Comparison of ENCODE assay signal across 8 cellular contexts in the genomic region with DNA sequence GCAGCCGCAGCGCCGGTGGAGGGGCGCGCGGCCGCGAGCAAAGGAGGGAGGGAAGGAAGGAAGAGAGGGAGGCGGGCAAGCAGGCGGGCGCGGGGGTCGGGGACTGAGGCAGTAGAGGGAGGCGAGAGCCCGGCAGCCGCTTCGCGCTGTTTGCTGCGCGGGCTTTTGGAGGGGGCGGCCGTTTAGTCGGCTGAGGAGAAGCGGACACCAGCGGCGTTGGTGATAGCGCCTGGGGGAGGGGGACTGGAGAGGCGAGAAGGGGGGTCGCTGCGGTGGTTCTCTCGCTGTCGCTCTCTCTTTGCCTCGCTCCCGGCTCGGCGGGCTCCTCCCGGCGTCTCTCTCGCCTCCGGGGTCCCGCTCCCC. TPM values are rescaled to one million over a fixed set of nuclear protein-coding genes. Genes with fewer than 3 reads are reported as not detected.
DNase-seq lines count a peak whose midpoint lies in the region; ATAC-seq and TF ChIP-seq lines count a peak whose summit lies in the region.

HS2ST1 (plus strand) TSS at position 1 of the 363 bp plus-strand sequence.

- peaks cover 4% of the 10 kb centered on the region for H3K9me3 Mint-ChIP-seq in activated CD4-positive, alpha-beta T cell treated with anti-CD3 and anti-CD28 coated beads, Interleukin-2, amount 10 ng/mL, durations not matched to agents 24 days and 14 days

- no peak for TF ChIP-seq RAD21 in liver (IDR thresholded peaks at IDR 0.05)

- WGBS in liver = under 1% methylated on average over 41 of the region's 41 CpGs

- no peak for ATAC-seq in HG03457 (IDR thresholded peaks at IDR 0.05; ENCODE audit: unreplicated experiment)
- no peak for ATAC-seq in GM19324 (IDR thresholded peaks at IDR 0.05; ENCODE audit: low FRiP score, unreplicated experiment)

- peaks cover 20% of the 10 kb centered on the region for H3K36me3 Mint-ChIP-seq in activated CD4-positive, alpha-beta T cell treated with anti-CD3 and anti-CD28 coated beads, Interleukin-2, amount 10 ng/mL, durations not matched to agents 24 days and 14 days (ENCODE audit: low read depth)

- H3K27me3 ChIP-seq in liver (ENCODE audit: control insufficient read depth in 4 of 4, insufficient read depth in 4 of 4, low read length in 3 of 4) = no peaks in the 10 kb centered on the region
- no peaks in the 10 kb centered on the region for H3K27me3 ChIP-seq in tibial artery

- H3K27me3 Mint-ChIP-seq in activated CD4-positive, alpha-beta T cell treated with anti-CD3 and anti-CD28 coated beads, Interleukin-2, amount 10 ng/mL, durations not matched to agents 24 days and 14 days = no peaks in the 10 kb centered on the region

- no peak within 1 kb of the TSS for H3K4me3 Mint-ChIP-seq in activated CD4-positive, alpha-beta T cell treated with anti-CD3 and anti-CD28 coated beads, Interleukin-2, amount 10 ng/mL, durations not matched to agents 24 days and 14 days

- H3K9me3 ChIP-seq in liver (ENCODE audit: control insufficient read depth in 4 of 4, low read length in 3 of 4) (no peaks in the 10 kb centered on the region), tibial artery (no peaks in the 10 kb centered on the region)

- peaks cover 0 to 3% (median under 1%) of the 10 kb centered on the region in 4 donors for H3K36me3 ChIP-seq in liver (ENCODE audit: control insufficient read depth in 4 of 4, insufficient read depth in 3 of 4, low read depth in 1 of 4, low read length in 3 of 4)
- H3K36me3 ChIP-seq in tibial artery = no peaks in the 10 kb centered on the region

- in situ Hi-C loops in astrocyte of the spinal cord (cut with HindIII; ENCODE audit: low sequenced_read_pairs) = loop anchor here (10.0 kb wide), 1 partner anchor 50 kb away; no protein-coding TSS in a partner anchor

- H3K9ac ChIP-seq in liver (ENCODE audit: low read depth in 1 of 2, low read length in 2 of 2) = peak within 1 kb of the TSS; percentile 84 to 91

- H3K4me1 Mint-ChIP-seq in activated CD4-positive, alpha-beta T cell treated with anti-CD3 and anti-CD28 coated beads, Interleukin-2, amount 10 ng/mL, durations not matched to agents 24 days and 14 days = peaks cover 28% of the 10 kb centered on the region

- H3K27ac ChIP-seq in liver (ENCODE audit: low read depth in 1 of 2, low read length in 2 of 2) (peak within 1 kb of the TSS; percentile 89 to 91), tibial artery (peak within 1 kb of the TSS; percentile 87 to 92)

- intact Hi-C loops in activated CD4-positive, alpha-beta T cell treated with anti-CD3 and anti-CD28 coated beads, Interleukin-2, amount 10 ng/mL, durations not matched to agents 24 days and 14 days (cut with micrococcal nuclease) = loop anchor here (1.0 to 5.0 kb wide), 6 partner anchors 131 to 532 kb away; partner anchors contain the start of genes ODF2L and SH3GLB1
- intact Hi-C loops in tibial artery (cut with DNase I; ENCODE audit: low total_unique reads) = loop anchor here (10.0 kb wide), 1 partner anchor 420 kb away; no protein-coding TSS in a partner anchor

- H3K27ac Mint-ChIP-seq in activated CD4-positive, alpha-beta T cell treated with anti-CD3 and anti-CD28 coated beads, Interleukin-2, amount 10 ng/mL, durations not matched to agents 24 days and 14 days = no peak within 1 kb of the TSS

- DNase-seq in activated CD4-positive, alpha-beta T cell treated with anti-CD3 and anti-CD28 coated beads, Interleukin-2, amount 10 ng/mL, durations not matched to agents 24 days and 14 days = no peak
- DNase-seq in activated CD4-positive, alpha-beta T cell treated with anti-CD3 and anti-CD28 coated beads, Interleukin-2, amount 50 U/mL, for 1 hour = no peak
- DNase-seq in astrocyte of the spinal cord (ENCODE audit: low read depth, low spot score) (no peak), tibial artery (no peak), NCI-H1417 treated with DMSO at 0.1 percent for 48 hours (lab: John Stamatoyannopoulos, UW) (no peak)

- TF ChIP-seq CTCF in astrocyte of the spinal cord (IDR thresholded peaks at IDR 0.05; ENCODE audit: low read depth, low read length) (no peak), liver (IDR thresholded peaks at IDR 0.05; ENCODE audit: low read depth, low read length, missing input control) (no peak), tibial artery (IDR thresholded peaks at IDR 0.05) (no peak)

- H3K4me1 ChIP-seq in liver (ENCODE audit: control insufficient read depth in 4 of 4, insufficient read depth in 4 of 4, low read length in 3 of 4) = peaks cover 3 to 25% (median 13%) of the 10 kb centered on the region in 4 donors
- peaks cover 0 to 31% (median 22%) of the 10 kb centered on the region in 4 donors for H3K4me1 ChIP-seq in tibial artery

- H3K4me3 ChIP-seq in astrocyte of the spinal cord (ENCODE audit: low read depth, low read length) = peak within 1 kb of the TSS; percentile 95
- H3K4me3 ChIP-seq in liver (ENCODE audit: low read depth in 1 of 3, low read length in 3 of 3) = peak within 1 kb of the TSS; percentile 90 to 99 (median 99)
- H3K4me3 ChIP-seq in tibial artery = peak within 1 kb of the TSS; percentile 79 to 92

TF ChIP-seq in liver, 16 proteins besides CTCF, POLR2A, EP300 and RAD21:
- TF ChIP-seq HNF4A (conservative IDR thresholded peaks at IDR 0.05) = no peak
TF ChIP-seq in liver: peak in this region for 0.

RNA-seq across cellular contexts. Expression of gene HS2ST1, which starts in this region (rescaled TPM):
- total RNA-seq in activated CD4-positive, alpha-beta T cell treated with anti-CD3 and anti-CD28 coated beads, Interleukin-2, amount 10 ng/mL, durations not matched to agents 24 days and 14 days = 15.8 and 16.0 TPM in 2 replicates
- 10 to 100 TPM; 10.4 to 11.8 TPM for total RNA-seq in liver
- 1 to 10 TPM; 5.4 to 5.9 TPM for polyA plus RNA-seq in liver
